Comparison of ENCODE assay signal across 9 cellular contexts in the genomic region with DNA sequence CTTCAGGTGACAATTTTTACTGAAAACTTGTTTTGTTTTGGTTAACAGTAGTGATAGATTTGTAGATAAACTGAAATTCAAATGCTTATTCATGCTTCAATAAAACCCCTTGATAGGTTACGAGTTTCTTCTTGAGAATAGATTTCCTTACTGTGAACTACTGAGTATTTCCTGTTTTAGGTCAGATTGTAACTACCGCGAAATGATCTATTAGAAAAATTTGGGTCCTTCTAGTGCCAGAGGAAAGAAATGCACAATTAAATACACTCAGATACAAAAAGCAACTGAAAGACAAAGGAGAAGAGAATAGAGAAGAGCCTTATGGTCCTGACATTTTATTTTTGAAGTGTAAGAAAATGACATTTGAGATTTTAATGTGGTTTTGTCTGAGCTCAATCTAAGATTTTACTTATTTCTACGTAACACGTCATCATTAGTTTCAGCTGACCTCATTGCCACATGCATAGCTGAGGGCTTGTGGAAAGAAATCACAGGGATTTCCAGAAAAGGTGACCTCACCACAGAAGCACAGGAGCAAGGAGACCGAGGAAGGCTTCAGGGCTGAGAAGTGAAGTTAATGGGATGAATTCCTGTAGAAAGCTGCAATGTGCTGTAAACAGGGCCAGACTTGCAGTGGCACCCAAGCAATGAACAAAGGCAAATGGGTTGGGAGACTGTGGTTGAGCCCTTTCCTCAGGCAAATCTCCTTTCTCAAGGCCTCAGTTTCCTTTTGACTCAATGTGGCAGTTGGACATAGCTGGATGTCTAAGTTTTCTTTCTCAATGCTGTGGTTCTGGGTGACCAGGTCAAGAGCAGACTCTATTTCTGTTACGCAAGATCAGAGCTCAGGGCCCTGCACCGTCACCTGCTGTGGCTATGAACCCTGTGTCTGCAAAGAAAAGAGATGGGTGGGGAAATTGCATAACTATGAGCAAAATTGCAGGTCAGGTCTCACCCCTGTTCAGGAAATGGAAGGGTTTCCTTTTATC.
DNase-seq lines count a peak whose midpoint lies in the region; ATAC-seq and TF ChIP-seq lines count a peak whose summit lies in the region.
"Had no signal": no experiment of that assay in that cellular context is flagged by ENCODE, and none has a peak within 500 bp of the region (broad histone marks: within the 10 kb centered on the region; RNA-seq: fewer than 3 reads in every experiment).

No MANE protein-coding gene starts in this region.

- TF ChIP-seq CTCF in Calu3 (IDR thresholded peaks at IDR 0.05; ENCODE audit: unreplicated experiment): no peak
- TF ChIP-seq CTCF in glutamatergic neuron (IDR thresholded peaks at IDR 0.05; ENCODE audit: partially characterized antibody, unreplicated experiment): no peak

- peak; percentile 44 for DNase-seq in Calu3
- peak; percentile 26 to 34 for DNase-seq in activated T-cell treated with anti-CD3 and anti-CD28 coated beads, Interleukin-2, amount 50 U/mL, for 48 hours
- no peak for DNase-seq in memory B cell (ENCODE audit: low spot score in 2 of 2)
- no peak for DNase-seq in glutamatergic neuron
- DNase-seq in putamen (ENCODE audit: low spot score): no peak
- DNase-seq in NCI-H1092 treated with DMSO at 0.1 percent for 48 hours (lab: John Stamatoyannopoulos, UW): no peak

- H3K27ac Mint-ChIP-seq in Calu3 (ENCODE audit: unreplicated experiment) (peak overlapping the region; percentile 69), memory B cell (peak overlapping the region; percentile 30), glutamatergic neuron (ENCODE audit: unreplicated experiment) (no peak overlapping the region)

- CTCF ChIA-PET in Calu3 (lab: Charles Lee): interaction anchor here (2.0 kb wide), 1 partner anchor 29 kb away, joined by 7 read pairs; no protein-coding TSS in a partner anchor

- intact Hi-C loops in Calu3 (cut with micrococcal nuclease; ENCODE audit: unreplicated experiment): no loop called here

- H3K27me3 Mint-ChIP-seq in Calu3 (ENCODE audit: unreplicated experiment): no peaks in the 10 kb centered on the region
- no peaks in the 10 kb centered on the region for H3K27me3 Mint-ChIP-seq in memory B cell
- H3K27me3 Mint-ChIP-seq in glutamatergic neuron (ENCODE audit: unreplicated experiment): no peaks in the 10 kb centered on the region

- H3K4me3 Mint-ChIP-seq in Calu3 (ENCODE audit: low read depth, unreplicated experiment): no peak overlapping the region
- peak overlapping the region; percentile 51 for H3K4me3 Mint-ChIP-seq in memory B cell
- no peak overlapping the region for H3K4me3 Mint-ChIP-seq in glutamatergic neuron (ENCODE audit: unreplicated experiment)

- H3K36me3 Mint-ChIP-seq in Calu3 (ENCODE audit: insufficient read depth, unreplicated experiment): peaks cover 12% of the 10 kb centered on the region
- no peaks in the 10 kb centered on the region for H3K36me3 Mint-ChIP-seq in memory B cell
- H3K36me3 Mint-ChIP-seq in glutamatergic neuron (ENCODE audit: unreplicated experiment): no peaks in the 10 kb centered on the region

- H3K9me3 Mint-ChIP-seq in Calu3 (ENCODE audit: low read depth, unreplicated experiment): no peaks in the 10 kb centered on the region
- no peaks in the 10 kb centered on the region for H3K9me3 Mint-ChIP-seq in memory B cell
- H3K9me3 Mint-ChIP-seq in glutamatergic neuron (ENCODE audit: unreplicated experiment): no peaks in the 10 kb centered on the region

- BruUV-seq in Calu3 (replicated peaks; lab: Mats Ljungman, UMichigan): no TSS peak

- H3K4me1 Mint-ChIP-seq in Calu3 (ENCODE audit: low read depth, unreplicated experiment) (peaks cover 35% of the 10 kb centered on the region), memory B cell (peaks cover 7% of the 10 kb centered on the region), glutamatergic neuron (ENCODE audit: low read depth, unreplicated experiment) (no peaks in the 10 kb centered on the region)

- ATAC-seq in GM21360 (IDR thresholded peaks at IDR 0.05; ENCODE audit: unreplicated experiment) (peak; percentile 95), HG03558 (IDR thresholded peaks at IDR 0.05; ENCODE audit: extremely low read depth, unreplicated experiment) (peak; percentile 88), memory B cell (ENCODE audit: low read depth) (peak; percentile 55)
- ATAC-seq: HCT116 had no signal

Comparison
In these comparisons a context has a peak if more than half of its experiments do, and no peak if none do; other contexts are left out.
1. DNase-seq: peak in Calu3 (single experiment) and activated T-cell treated with anti-CD3 and anti-CD28 coated beads, Interleukin-2, amount 50 U/mL, for 48 hours (2 of 2); none in memory B cell (0 of 2), glutamatergic neuron (single experiment), putamen (single experiment) and NCI-H1092 treated with DMSO at 0.1 percent for 48 hours (single experiment).
2. Peak in every context shown above with its lines, with median percentiles within 50 percentile points of each other: ATAC-seq.